Comparison of ENCODE assay signal across 16 cellular contexts in genomic region chr1:19367584-19368041, GRCh38. TPM values are rescaled to one million over a fixed set of nuclear protein-coding genes. Genes with fewer than 3 reads are reported as not detected.
DNase-seq lines count a peak whose midpoint lies in the region; ATAC-seq and TF ChIP-seq lines count a peak whose summit lies in the region.
"Had no signal": no experiment of that assay in that cellular context is flagged by ENCODE, and none has a peak within 500 bp of the region (broad histone marks: within the 10 kb centered on the region; RNA-seq: fewer than 3 reads in every experiment).

No MANE protein-coding gene starts in this region.

- H3K27ac ChIP-seq in RWPE1 (peak overlapping the region; percentile 68), esophagus (ENCODE audit: low read depth in 2 of 2, low read length in 1 of 2) (peak overlapping the region; percentile 48 to 85), osteoblast (ENCODE audit: low read depth, low read length) (peak overlapping the region; percentile 12)
- H3K27ac ChIP-seq: ascending aorta had no signal

- CTCF ChIA-PET in RWPE1 (lab: Yijun Ruan, JAX) = interaction anchor here (1.4 kb wide), 1 partner anchor 24 kb away, joined by 6 read pairs; no protein-coding TSS in a partner anchor

- H3K79me2 ChIP-seq in osteoblast (ENCODE audit: insufficient read depth, low read length) = peaks cover 87% of the 10 kb centered on the region

- DNase-seq in COR-L47 (lab: John Stamatoyannopoulos, UW) (peak; percentile 50), RWPE1 (ENCODE audit: low spot score) (peak; percentile 57), osteoblast (ENCODE audit: insufficient read length, low spot score, missing footprints) (peak; percentile 73), A172 (ENCODE audit: low spot score) (no peak), NCI-H82 treated with DMSO at 0.1 percent for 48 hours (lab: John Stamatoyannopoulos, UW; ENCODE audit: unreplicated experiment) (no peak), NCI-H2081 treated with DMSO at 0.1 percent for 48 hours (lab: John Stamatoyannopoulos, UW) (no peak)
- DNase-seq: activated CD4-positive, alpha-beta T cell treated with anti-CD3 and anti-CD28 coated beads for 1 hour; activated naive CD4-positive, alpha-beta T cell; SIG-M5; stimulated activated CD4-positive, alpha-beta T cell treated with anti-CD3 and anti-CD28 coated beads, Interleukin-12 subunit alpha, Interleukin-12 subunit beta, amount 100 ng/mL, for 4 hours; T-helper 9 cell had no signal

- 43 to 52% methylated on average over 13 of the region's 13 CpGs for WGBS in esophagus, 2 donors

- no peaks in the 10 kb centered on the region for H3K9me3 ChIP-seq in esophagus (ENCODE audit: control insufficient read depth in 2 of 2, insufficient read depth in 1 of 2, low read depth in 1 of 2, low read length in 1 of 2)
- H3K9me3 ChIP-seq in osteoblast (ENCODE audit: low read depth, low read length) = no peaks in the 10 kb centered on the region
- H3K9me3 ChIP-seq: ascending aorta had no signal

- no peaks in the 10 kb centered on the region for H3K27me3 ChIP-seq in esophagus (ENCODE audit: control insufficient read depth in 1 of 2, insufficient read depth in 2 of 2, low read length in 2 of 2)
- H3K27me3 ChIP-seq in osteoblast (ENCODE audit: insufficient read depth, low read length) = no peaks in the 10 kb centered on the region
- H3K27me3 ChIP-seq: ascending aorta had no signal

- H3K4me1 ChIP-seq in esophagus (ENCODE audit: control insufficient read depth in 2 of 2, insufficient read depth in 2 of 2, low read length in 1 of 2) (peaks cover 2 to 26% of the 10 kb centered on the region in 2 donors), osteoblast (ENCODE audit: insufficient read depth, low read length) (peaks cover 4% of the 10 kb centered on the region)

- no peak overlapping the region for H3K4me2 ChIP-seq in osteoblast (ENCODE audit: insufficient read depth, low read length)

- H3K4me3 ChIP-seq in esophagus (ENCODE audit: low read depth in 1 of 2, low read length in 2 of 2) = no peak overlapping the region
- no peak overlapping the region for H3K4me3 ChIP-seq in osteoblast (ENCODE audit: insufficient read depth, low read length)
- H3K4me3 ChIP-seq: ascending aorta, GM12878 had no signal

- POLR2A ChIA-PET in RWPE1 (lab: Yijun Ruan, JAX; ENCODE audit: low non-redundant PET) = no interaction called here

- peaks cover 76% of the 10 kb centered on the region for H4K20me1 ChIP-seq in osteoblast (ENCODE audit: insufficient read depth, low read length)

- TF ChIP-seq CTCF in RWPE1 (conservative IDR thresholded peaks at IDR 0.05; ENCODE audit: low read depth) = no peak
- no peak for TF ChIP-seq CTCF in osteoblast (IDR thresholded peaks at IDR 0.05; ENCODE audit: extremely low read depth, low read depth, low read length)

- H2AFZ ChIP-seq in osteoblast (ENCODE audit: low read length) = no peak overlapping the region

- H3K36me3 ChIP-seq in esophagus (ENCODE audit: control insufficient read depth in 2 of 2, insufficient read depth in 2 of 2, low read length in 1 of 2) = peaks cover 2 to 11% of the 10 kb centered on the region in 2 donors
- H3K36me3 ChIP-seq in osteoblast (ENCODE audit: insufficient read depth, low read length) = peaks cover 36% of the 10 kb centered on the region

- no peak for ATAC-seq in GM21515 (IDR thresholded peaks at IDR 0.05; ENCODE audit: unreplicated experiment)
- ATAC-seq: GM12878; stimulated activated memory B cell treated with anti-CD40 and anti-IgM and Interleukin-4, amounts not matched to agents 10 μg/mL and 1 μg/mL and 100 μg/mL, for 72 hours had no signal

RNA-seq across cellular contexts. Expression of gene SLC66A1, which starts 55.5 kb away (rescaled TPM):
- polyA plus RNA-seq in esophagus = 1 to 10 TPM; 8.6 to 8.9 TPM
- total RNA-seq in osteoblast = 30.9 and 32.6 TPM in 2 replicates
- 18.3 and 20.5 TPM in 2 replicates for total RNA-seq in A172 (2014; rRNA removed; shearing (Covaris generic))

RNA-seq across cellular contexts. Expression of gene AKR7A2, which starts 55.7 kb away (rescaled TPM):
- 10 to 100 TPM in 1 of 2 donors, 1 to 10 TPM in 1; 9.4 to 52.6 TPM for polyA plus RNA-seq in esophagus
- 66.2 and 79.0 TPM in 2 replicates for total RNA-seq in osteoblast
- total RNA-seq in A172 (2014; rRNA removed; shearing (Covaris generic)) = 90.9 and 96.0 TPM in 2 replicates

Comparison
In these comparisons a context has a peak if more than half of its experiments do, and no peak if none do; other contexts are left out.
1. DNase-seq: peak in COR-L47 (single experiment), RWPE1 (single experiment) and osteoblast (single experiment); none in A172 (single experiment), NCI-H82 treated with DMSO at 0.1 percent for 48 hours (single experiment) and NCI-H2081 treated with DMSO at 0.1 percent for 48 hours (single experiment).
2. H3K27ac ChIP-seq: peak in every context shown above with its lines; median percentile 68 in RWPE1; 66 in esophagus; 12 in osteoblast.